ENCODE assay signal across 20 cellular contexts in genomic region chr3:13083254-13083653, GRCh38. TPM values are rescaled to one million over a fixed set of nuclear protein-coding genes. Genes with fewer than 3 reads are reported as not detected.
A peak's percentile ranks its signal among the peaks of the same experiment; 100 is the strongest.
DNase-seq lines count a peak whose midpoint lies in the region; ATAC-seq, FAIRE-seq and TF ChIP-seq lines count a peak whose summit lies in the region.
"Had no signal": no experiment of that assay in that cellular context is flagged by ENCODE, and none has a peak within 500 bp of the region (broad histone marks: within the 10 kb centered on the region; RNA-seq: fewer than 3 reads in every experiment).

No MANE protein-coding gene starts in this region.

- no peak for TF ChIP-seq EP300 in K562 (IDR thresholded peaks at IDR 0.05; ENCODE audit: low read length)

- no TSS peak for BruUV-seq in K562 (replicated peaks; lab: Mats Ljungman, UMichigan)

- H3K27ac Mint-ChIP-seq in activated CD8-positive, alpha-beta T cell treated with anti-CD3 and anti-CD28 coated beads, Interleukin-2, amount 10 ng/mL, durations not matched to agents 7 days and 5 days: peak overlapping the region; percentile 40
- H3K27ac Mint-ChIP-seq in activated CD8-positive, alpha-beta T cell treated with anti-CD3 and anti-CD28 coated beads for 36 hours: no peak overlapping the region
- peak overlapping the region; percentile 77 for H3K27ac Mint-ChIP-seq in stimulated activated memory B cell treated with anti-CD40 and anti-IgM and Interleukin-4, amounts not matched to agents 10 μg/mL and 1 μg/mL and 100 μg/mL, for 72 hours
- H3K27ac Mint-ChIP-seq: GM23338 had no signal

- peaks cover 29% of the 10 kb centered on the region for H3K4me1 ChIP-seq in OCI-LY1 (ENCODE audit: insufficient read depth, low read length, severe bottlenecking)
- H3K4me1 ChIP-seq in K562 (replicated peaks in 1 of 2; ENCODE audit: control insufficient read depth in 2 of 2, insufficient read depth in 2 of 2, low read length in 2 of 2): peaks cover 16 to 45% of the 10 kb centered on the region in 2 experiments; a peak in 4 of 5 replicates
- H3K4me1 ChIP-seq: HAP-1 had no signal

- CTCF ChIA-PET in activated CD8-positive, alpha-beta T cell treated with anti-CD3 and anti-CD28 coated beads, Interleukin-2, amount 10 ng/mL, durations not matched to agents 7 days and 5 days (lab: Charles Lee): interaction anchor here (3.1 kb wide), 1 partner anchor 8 kb away, joined by 33 read pairs; no protein-coding TSS in a partner anchor
- CTCF ChIA-PET in activated CD8-positive, alpha-beta T cell treated with anti-CD3 and anti-CD28 coated beads for 36 hours (lab: Charles Lee): interaction anchor here (0.9 to 2.3 kb wide), 2 partner anchors 9 to 10 kb away, joined by 3 to 13 read pairs; no protein-coding TSS in a partner anchor
- CTCF ChIA-PET in K562 (lab: Yijun Ruan, JAX; ENCODE audit: low intra/inter-chr PET ratio): no interaction called here

- no peak overlapping the region for H3K9ac ChIP-seq in OCI-LY1 (ENCODE audit: low read length)
- H3K9ac ChIP-seq in K562 (ENCODE audit: insufficient read depth in 1 of 2, low read depth in 2 of 2, low read length in 2 of 2): no peak overlapping the region

- H2AFZ ChIP-seq in OCI-LY1 (ENCODE audit: low read length) (no peak overlapping the region), K562 (ENCODE audit: low read depth, low read length) (no peak overlapping the region)
- H2AFZ ChIP-seq: GM23338 had no signal

- H3K27me3 ChIP-seq in OCI-LY1 (ENCODE audit: insufficient read depth, low read length) (peaks cover 13% of the 10 kb centered on the region), K562 (ENCODE audit: control insufficient read depth in 2 of 2, insufficient read depth in 2 of 2, low read length in 2 of 2) (peaks cover 31 to 57% of the 10 kb centered on the region in 2 experiments; a peak in 4 of 5 replicates)

- H3K9me3 ChIP-seq in OCI-LY1 (ENCODE audit: low read length): no peaks in the 10 kb centered on the region
- 0 out of 2 replicates have a peak, but pooled peaks cover 1% of the 10 kb centered on the region for H3K9me3 ChIP-seq in K562 (replicated peaks; ENCODE audit: control insufficient read depth, insufficient read depth, low read depth, low read length)
- H3K9me3 ChIP-seq: HAP-1 had no signal

- TF ChIP-seq RAD21 in K562 (CRISPR knock-in tag; conservative IDR thresholded peaks at IDR 0.05 in 1 of 2, IDR thresholded peaks at IDR 0.05 in 1 of 2): no peak

- H3K4me3 ChIP-seq in OCI-LY1 (ENCODE audit: low read depth, low read length, poor library complexity, severe bottlenecking): no peak overlapping the region
- no peak overlapping the region for H3K4me3 ChIP-seq in K562
- H3K4me3 ChIP-seq: GM23338, HAP-1 had no signal

- H3K27me3 Mint-ChIP-seq in activated CD8-positive, alpha-beta T cell treated with anti-CD3 and anti-CD28 coated beads, Interleukin-2, amount 10 ng/mL, durations not matched to agents 7 days and 5 days (ENCODE audit: low read depth): peaks cover 3% of the 10 kb centered on the region
- H3K27me3 Mint-ChIP-seq in activated CD8-positive, alpha-beta T cell treated with anti-CD3 and anti-CD28 coated beads for 36 hours: no peaks in the 10 kb centered on the region
- H3K27me3 Mint-ChIP-seq in stimulated activated memory B cell treated with anti-CD40 and anti-IgM and Interleukin-4, amounts not matched to agents 10 μg/mL and 1 μg/mL and 100 μg/mL, for 72 hours: no peaks in the 10 kb centered on the region

- no peak overlapping the region for H3K4me2 ChIP-seq in OCI-LY1 (ENCODE audit: low read length)
- no peak overlapping the region for H3K4me2 ChIP-seq in K562 (ENCODE audit: insufficient read depth, low read length)
- H3K4me2 ChIP-seq: GM23338 had no signal

- no peak for TF ChIP-seq POLR2A in K562 (conservative IDR thresholded peaks at IDR 0.05)

- ATAC-seq in activated CD8-positive, alpha-beta T cell treated with anti-CD3 and anti-CD28 coated beads, Interleukin-2, amount 10 ng/mL, durations not matched to agents 7 days and 5 days: no peak
- ATAC-seq in activated CD8-positive, alpha-beta T cell treated with anti-CD3 and anti-CD28 coated beads for 36 hours: no peak
- ATAC-seq in K562 (no peak), GM18867 (IDR thresholded peaks at IDR 0.05; ENCODE audit: unreplicated experiment) (no peak)
- ATAC-seq in stimulated activated memory B cell treated with anti-CD40 and anti-IgM and Interleukin-4, amounts not matched to agents 10 μg/mL and 1 μg/mL and 100 μg/mL, for 72 hours: no peak
- ATAC-seq: GM23338 had no signal

- no peaks in the 10 kb centered on the region for H3K9me3 Mint-ChIP-seq in activated CD8-positive, alpha-beta T cell treated with anti-CD3 and anti-CD28 coated beads, Interleukin-2, amount 10 ng/mL, durations not matched to agents 7 days and 5 days (ENCODE audit: insufficient read depth)
- no peaks in the 10 kb centered on the region for H3K9me3 Mint-ChIP-seq in activated CD8-positive, alpha-beta T cell treated with anti-CD3 and anti-CD28 coated beads for 36 hours
- H3K9me3 Mint-ChIP-seq in stimulated activated memory B cell treated with anti-CD40 and anti-IgM and Interleukin-4, amounts not matched to agents 10 μg/mL and 1 μg/mL and 100 μg/mL, for 72 hours: no peaks in the 10 kb centered on the region
- H3K9me3 Mint-ChIP-seq: GM23338 had no signal

- H3K79me2 ChIP-seq in OCI-LY1 (ENCODE audit: insufficient read depth, low read length): no peaks in the 10 kb centered on the region
- no peaks in the 10 kb centered on the region for H3K79me2 ChIP-seq in K562 (ENCODE audit: control insufficient read depth, insufficient read depth, low read length)

- no peak for TF ChIP-seq CTCF in activated CD8-positive, alpha-beta T cell treated with anti-CD3 and anti-CD28 coated beads for 36 hours (IDR thresholded peaks at IDR 0.05)
- TF ChIP-seq CTCF in OCI-LY1 (IDR thresholded peaks at IDR 0.05; ENCODE audit: low read length): no peak
- no peak for TF ChIP-seq CTCF in K562 (IDR thresholded peaks at IDR 0.05 in 2 of 3, conservative IDR thresholded peaks at IDR 0.05 in 1 of 3; ENCODE audit: insufficient read depth in 2 of 3, low read depth in 1 of 3, low read length in 3 of 3)

- H3K36me3 ChIP-seq in OCI-LY1 (ENCODE audit: insufficient read depth, low read length) (no peaks in the 10 kb centered on the region), K562 (ENCODE audit: control insufficient read depth, insufficient read depth, low read length) (no peaks in the 10 kb centered on the region)
- H3K36me3 ChIP-seq: HAP-1 had no signal

- H3K4me3 Mint-ChIP-seq in activated CD8-positive, alpha-beta T cell treated with anti-CD3 and anti-CD28 coated beads, Interleukin-2, amount 10 ng/mL, durations not matched to agents 7 days and 5 days: no peak overlapping the region
- no peak overlapping the region for H3K4me3 Mint-ChIP-seq in activated CD8-positive, alpha-beta T cell treated with anti-CD3 and anti-CD28 coated beads for 36 hours
- H3K4me3 Mint-ChIP-seq in stimulated activated memory B cell treated with anti-CD40 and anti-IgM and Interleukin-4, amounts not matched to agents 10 μg/mL and 1 μg/mL and 100 μg/mL, for 72 hours: no peak overlapping the region
- H3K4me3 Mint-ChIP-seq: GM23338 had no signal

- H3K27ac ChIP-seq in OCI-LY1 (ENCODE audit: low read depth, low read length, poor library complexity, severe bottlenecking) (peak overlapping the region; percentile 31), K562 (ENCODE audit: extremely low read depth, low read depth, low read length) (no peak overlapping the region)
- H3K27ac ChIP-seq: 22Rv1 had no signal

- POLR2A ChIA-PET in activated CD8-positive, alpha-beta T cell treated with anti-CD3 and anti-CD28 coated beads, Interleukin-2, amount 10 ng/mL, durations not matched to agents 7 days and 5 days (lab: Charles Lee): no interaction called here
- POLR2A ChIA-PET in activated CD8-positive, alpha-beta T cell treated with anti-CD3 and anti-CD28 coated beads for 36 hours (lab: Charles Lee): no interaction called here
- POLR2A ChIA-PET in K562 (lab: Yijun Ruan, JAX): interaction anchor here (0.7 to 1.9 kb wide), 6 partner anchors 9 to 242 kb away, joined by 3 to 5 read pairs (median 4); partner anchors contain the start of gene RPL32

- peaks cover 32% of the 10 kb centered on the region for H3K4me1 Mint-ChIP-seq in activated CD8-positive, alpha-beta T cell treated with anti-CD3 and anti-CD28 coated beads, Interleukin-2, amount 10 ng/mL, durations not matched to agents 7 days and 5 days (ENCODE audit: low read depth)
- peaks cover 4% of the 10 kb centered on the region for H3K4me1 Mint-ChIP-seq in activated CD8-positive, alpha-beta T cell treated with anti-CD3 and anti-CD28 coated beads for 36 hours (ENCODE audit: low read depth)
- H3K4me1 Mint-ChIP-seq in stimulated activated memory B cell treated with anti-CD40 and anti-IgM and Interleukin-4, amounts not matched to agents 10 μg/mL and 1 μg/mL and 100 μg/mL, for 72 hours: peaks cover 73% of the 10 kb centered on the region

- no peaks in the 10 kb centered on the region for H3K9me2 ChIP-seq in OCI-LY1 (ENCODE audit: low read depth, low read length)

- intact Hi-C loops in activated CD8-positive, alpha-beta T cell treated with anti-CD3 and anti-CD28 coated beads for 36 hours (cut with micrococcal nuclease): no loop called here
- intact Hi-C loops in K562 (cut with micrococcal nuclease): no loop called here

- no peak for DNase-seq in activated CD8-positive, alpha-beta T cell treated with anti-CD3 and anti-CD28 coated beads, Interleukin-2, amount 10 ng/mL, durations not matched to agents 7 days and 5 days
- no peak for DNase-seq in activated CD8-positive, alpha-beta T cell treated with anti-CD3 and anti-CD28 coated beads for 36 hours
- DNase-seq in K562 (ENCODE audit: extremely low read depth in 1 of 4, low spot score in 3 of 4): no peak
- no peak for DNase-seq in activated CD4-positive, CD25-positive, alpha-beta regulatory T cell (lab: John Stamatoyannopoulos, UW)
- DNase-seq in D341Med (ENCODE audit: low spot score): no peak
- DNase-seq: Karpas-422; MV-4-11; NCI-H1105 treated with DMSO at 0.1 percent for 48 hours; NCI-H2029 treated with DMSO at 0.1 percent for 48 hours; NCI-H345; NCI-H524; NCI-H774; NK-92 treated with Interleukin-12 subunit alpha and Interleukin-12 subunit beta, amount 100 ng/mL, for 24 hours; Right ventricle myocardium superior had no signal

- WGBS in K562 (ENCODE audit: insufficient coverage, low coverage, missing lambda C conversion rate): 35% methylated on average over 6 of the region's 6 CpGs

- H3F3A ChIP-seq in OCI-LY1 (ENCODE audit: insufficient read depth, low read length): peaks cover 7% of the 10 kb centered on the region; the same call in 1 of the 2 replicates

- H3K36me3 Mint-ChIP-seq in activated CD8-positive, alpha-beta T cell treated with anti-CD3 and anti-CD28 coated beads, Interleukin-2, amount 10 ng/mL, durations not matched to agents 7 days and 5 days (ENCODE audit: low read depth): no peaks in the 10 kb centered on the region
- H3K36me3 Mint-ChIP-seq in activated CD8-positive, alpha-beta T cell treated with anti-CD3 and anti-CD28 coated beads for 36 hours (ENCODE audit: low read depth): no peaks in the 10 kb centered on the region
- no peaks in the 10 kb centered on the region for H3K36me3 Mint-ChIP-seq in stimulated activated memory B cell treated with anti-CD40 and anti-IgM and Interleukin-4, amounts not matched to agents 10 μg/mL and 1 μg/mL and 100 μg/mL, for 72 hours

- H3K9me1 ChIP-seq in K562 (ENCODE audit: control insufficient read depth, insufficient read depth, low read length): no peaks in the 10 kb centered on the region

- H4K20me1 ChIP-seq in OCI-LY1 (ENCODE audit: insufficient read depth, low read length) (no peaks in the 10 kb centered on the region), K562 (replicated peaks; ENCODE audit: control insufficient read depth, insufficient read depth, low read length) (peaks cover 27% of the 10 kb centered on the region)

- in situ Hi-C loops in K562 (cut with MboI): no loop called here

- no peak for FAIRE-seq in K562 (lab: Jason Lieb, UNC)

RNA-seq across cellular contexts. Expression of gene IQSEC1, which starts 10.0 kb away (rescaled TPM):
- total RNA-seq in activated CD8-positive, alpha-beta T cell treated with anti-CD3 and anti-CD28 coated beads, Interleukin-2, amount 10 ng/mL, durations not matched to agents 7 days and 5 days: 10 to 100 TPM; 47.8 to 53.8 TPM
- total RNA-seq in activated CD8-positive, alpha-beta T cell treated with anti-CD3 and anti-CD28 coated beads for 36 hours: 10 to 100 TPM; 31.7 to 39.2 TPM
- 36.0 and 90.4 TPM in 2 replicates for total RNA-seq in K562 (2011; cell fraction: chromatin; rRNA removed; ENCODE audit: low replicate concordance)
- total RNA-seq in K562 (2011; cell fraction: nucleolus; rRNA removed): 51.7 and 55.4 TPM in 2 replicates
- total RNA-seq in K562 (2011; cell fraction: nucleoplasm; rRNA removed): 35.6 and 39.8 TPM in 2 replicates
- total RNA-seq in K562 (2014; rRNA removed) (13.3 and 18.0 TPM in 2 replicates), K562 (2014; rRNA removed; fragmentation: Illumina TruSeq; extraction: Trizol) (3.8 and 4.8 TPM in 2 replicates), K562 (2015; rRNA removed; fragmentation: Illumina TruSeq; extraction: Trizol) (5.2 and 6.4 TPM in 2 replicates), K562 (2021) (37.1 and 39.0 TPM in 2 replicates)
- polyA plus RNA-seq in K562 (2011; rRNA removed) (6.8 and 8.4 TPM in 2 replicates), K562 (2014; fragmentation: Illumina TruSeq; extraction: Trizol) (16.9 and 19.0 TPM in 2 replicates), K562 (2014; fragmentation: Nextera tagmentation; extraction: Ambion mirVana) (under 1 TPM; 0.56 to 0.79 TPM), K562 (2014; rRNA removed) (14.2 and 15.1 TPM in 2 replicates)
- polyA plus RNA-seq in K562 (2011; cell fraction: cytosol; rRNA removed): 5.8 and 6.7 TPM in 2 replicates
- polyA plus RNA-seq in K562 (2011; cell fraction: nucleus; rRNA removed): 29.7 and 45.3 TPM in 2 replicates
- polyA plus RNA-seq in K562 (2012): 15.4 and 16.4 TPM in 2 replicates
- polyA minus RNA-seq in K562 (2011; rRNA and poly(A)+ RNA removed): 8.4 and 9.3 TPM in 2 replicates
- 17.1 and 22.1 TPM in 2 replicates for polyA minus RNA-seq in K562 (2011; cell fraction: cytosol; rRNA and poly(A)+ RNA removed)
- 46.3 and 58.3 TPM in 2 replicates for polyA minus RNA-seq in K562 (2011; cell fraction: nucleus; rRNA and poly(A)+ RNA removed)
